25 cellular contexts compared by ENCODE assay signal in genomic region chr9:113822315-113822714, GRCh38. TPM values are rescaled to one million over a fixed set of nuclear protein-coding genes. Genes with fewer than 3 reads are reported as not detected.
DNase-seq lines count a peak whose midpoint lies in the region; ATAC-seq, FAIRE-seq and TF ChIP-seq lines count a peak whose summit lies in the region.
"Had no signal": no experiment of that assay in that cellular context is flagged by ENCODE, and none has a peak within 500 bp of the region (broad histone marks: within the 10 kb centered on the region; RNA-seq: fewer than 3 reads in every experiment).

No MANE protein-coding gene starts in this region.

- TF ChIP-seq POLR2A in A549 (IDR thresholded peaks at IDR 0.05; ENCODE audit: low read length), result no peak
- TF ChIP-seq POLR2A in K562 (conservative IDR thresholded peaks at IDR 0.05), result no peak

- H3K9me1 ChIP-seq in K562 (ENCODE audit: control insufficient read depth, insufficient read depth, low read length), result no peaks in the 10 kb centered on the region

- H4K20me1 ChIP-seq in K562 (replicated peaks; ENCODE audit: control insufficient read depth, insufficient read depth, low read length), result no peaks in the 10 kb centered on the region
- H4K20me1 ChIP-seq: BLaER1 had no signal

- H3K27me3 ChIP-seq in K562 (ENCODE audit: control insufficient read depth in 2 of 2, insufficient read depth in 2 of 2, low read length in 2 of 2), result no peaks in the 10 kb centered on the region; a peak in 1 of 5 replicates
- H3K27me3 ChIP-seq: BE2C, BLaER1 had no signal

- CTCF ChIA-PET in A549 (lab: Yijun Ruan, JAX) (interaction anchor here (1.4 to 2.2 kb wide), 2 partner anchors 15 to 85 kb away, joined by 3 to 6 read pairs; no protein-coding TSS in a partner anchor), K562 (lab: Yijun Ruan, JAX; ENCODE audit: low intra/inter-chr PET ratio) (no interaction called here)

- H3K36me3 ChIP-seq in K562 (ENCODE audit: control insufficient read depth, insufficient read depth, low read length), result no peaks in the 10 kb centered on the region
- H3K36me3 ChIP-seq: BE2C, BLaER1 had no signal

- TF ChIP-seq RAD21 in A549 (conservative IDR thresholded peaks at IDR 0.05 in 1 of 2, IDR thresholded peaks at IDR 0.05 in 1 of 2) (no peak), K562 (CRISPR knock-in tag; conservative IDR thresholded peaks at IDR 0.05 in 1 of 2, IDR thresholded peaks at IDR 0.05 in 1 of 2) (no peak)

- H3K27me3 Mint-ChIP-seq in activated naive CD8-positive, alpha-beta T cell, result peaks cover 29% of the 10 kb centered on the region
- peaks cover 35% of the 10 kb centered on the region for H3K27me3 Mint-ChIP-seq in activated naive CD8-positive, alpha-beta T cell treated with anti-CD3 and anti-CD28 coated beads for 36 hours

- WGBS in A549 (ENCODE audit: missing lambda C conversion rate), result 41% methylated on average over 2 of the region's 2 CpGs
- 0% methylated on average over 2 of the region's 2 CpGs for WGBS in K562 (ENCODE audit: insufficient coverage, low coverage, missing lambda C conversion rate)

- DNase-seq in activated naive CD8-positive, alpha-beta T cell treated with anti-CD3 and anti-CD28 coated beads for 36 hours, result no peak
- no peak for DNase-seq in A549 (ENCODE audit: low read depth in 1 of 2, low spot score in 1 of 2)
- DNase-seq in K562 (ENCODE audit: extremely low read depth in 1 of 4, low spot score in 3 of 4), result no peak
- no peak for DNase-seq in GM13977 (ENCODE audit: low spot score)
- DNase-seq: ACHN; BE2C; C1 segment of cervical spinal cord; CD4-positive, alpha-beta memory T cell; CD4-positive, CD25-positive, alpha-beta regulatory T cell; CD8-positive, alpha-beta memory T cell; COR-L47; DMS 273 treated with DMSO at 0.1 percent for 48 hours; DMS153; DMS53; DMS79; DND-41; EL; GDM1 had no signal

- H3K9me3 ChIP-seq in A549 (peaks cover 9% of the 10 kb centered on the region; the same call in 1 of the 3 replicates), K562 (replicated peaks; ENCODE audit: control insufficient read depth, insufficient read depth, low read depth, low read length) (no peaks in the 10 kb centered on the region)

- no peak overlapping the region for H3K9ac ChIP-seq in K562 (ENCODE audit: insufficient read depth in 1 of 2, low read depth in 2 of 2, low read length in 2 of 2)
- H3K9ac ChIP-seq: BLaER1 had no signal

- TF ChIP-seq EP300 in A549 (IDR thresholded peaks at IDR 0.05) (no peak), K562 (IDR thresholded peaks at IDR 0.05; ENCODE audit: low read length) (no peak)

- in situ Hi-C loops in K562 (cut with MboI) (no loop called here), GM13977 (cut with MboI; ENCODE audit: low pct_unique_long_range_greater_than_20kb, low sequenced_read_pairs, unreplicated experiment) (no loop called here)

- BruUV-seq in K562 (replicated peaks; lab: Mats Ljungman, UMichigan), result no TSS peak

- no peak overlapping the region for H3K4me3 Mint-ChIP-seq in activated naive CD8-positive, alpha-beta T cell
- no peak overlapping the region for H3K4me3 Mint-ChIP-seq in activated naive CD8-positive, alpha-beta T cell treated with anti-CD3 and anti-CD28 coated beads for 36 hours
- H3K4me3 Mint-ChIP-seq: CD14-positive monocyte; CD4-positive, alpha-beta memory T cell; CD4-positive, CD25-positive, alpha-beta regulatory T cell; CD8-positive, alpha-beta memory T cell had no signal

- H3K4me2 ChIP-seq in A549 (no peak overlapping the region), K562 (ENCODE audit: insufficient read depth, low read length) (no peak overlapping the region)
- H3K4me2 ChIP-seq: BLaER1 had no signal

- H3K9me3 Mint-ChIP-seq in activated naive CD8-positive, alpha-beta T cell (ENCODE audit: low read depth), result peaks cover 4% of the 10 kb centered on the region
- H3K9me3 Mint-ChIP-seq in activated naive CD8-positive, alpha-beta T cell treated with anti-CD3 and anti-CD28 coated beads for 36 hours, result peaks cover 2% of the 10 kb centered on the region

- H2AFZ ChIP-seq in K562 (ENCODE audit: low read depth, low read length), result no peak overlapping the region

- POLR2A ChIA-PET in A549 (lab: Yijun Ruan, JAX) (no interaction called here), K562 (lab: Yijun Ruan, JAX) (no interaction called here)

- H3K4me1 ChIP-seq in A549 (no peaks in the 10 kb centered on the region), K562 (replicated peaks in 1 of 2; ENCODE audit: control insufficient read depth in 2 of 2, insufficient read depth in 2 of 2, low read length in 2 of 2) (no peaks in the 10 kb centered on the region)
- H3K4me1 ChIP-seq: BLaER1 had no signal

- H3K36me3 Mint-ChIP-seq in activated naive CD8-positive, alpha-beta T cell, result no peaks in the 10 kb centered on the region
- no peaks in the 10 kb centered on the region for H3K36me3 Mint-ChIP-seq in activated naive CD8-positive, alpha-beta T cell treated with anti-CD3 and anti-CD28 coated beads for 36 hours
- H3K36me3 Mint-ChIP-seq: CD14-positive monocyte; CD4-positive, alpha-beta memory T cell; CD4-positive, CD25-positive, alpha-beta regulatory T cell; CD8-positive, alpha-beta memory T cell had no signal

- intact Hi-C loops in K562 (cut with micrococcal nuclease), result no loop called here

- H3K79me2 ChIP-seq in K562 (ENCODE audit: control insufficient read depth, insufficient read depth, low read length), result no peaks in the 10 kb centered on the region

- ATAC-seq in A549, result no peak
- no peak for ATAC-seq in K562
- ATAC-seq: GM12878 had no signal

- H3K4me1 Mint-ChIP-seq in activated naive CD8-positive, alpha-beta T cell (ENCODE audit: low read depth), result no peaks in the 10 kb centered on the region
- no peaks in the 10 kb centered on the region for H3K4me1 Mint-ChIP-seq in activated naive CD8-positive, alpha-beta T cell treated with anti-CD3 and anti-CD28 coated beads for 36 hours
- H3K4me1 Mint-ChIP-seq: CD14-positive monocyte; CD4-positive, alpha-beta memory T cell; CD4-positive, CD25-positive, alpha-beta regulatory T cell; CD8-positive, alpha-beta memory T cell had no signal

- no peak for TF ChIP-seq CTCF in A549 (IDR thresholded peaks at IDR 0.05)
- no peak for TF ChIP-seq CTCF in K562 (IDR thresholded peaks at IDR 0.05 in 2 of 3, conservative IDR thresholded peaks at IDR 0.05 in 1 of 3; ENCODE audit: insufficient read depth in 2 of 3, low read depth in 1 of 3, low read length in 3 of 3)
- TF ChIP-seq CTCF in GM13977 (IDR thresholded peaks at IDR 0.05; ENCODE audit: extremely low read depth, insufficient read depth, missing control alignments), result no peak

- FAIRE-seq in A549 (lab: Jason Lieb, UNC), result no peak
- FAIRE-seq in K562 (lab: Jason Lieb, UNC), result no peak
- FAIRE-seq: GM12878, GM12892, GM19239 had no signal

- H3K27ac ChIP-seq in A549, result no peak overlapping the region
- no peak overlapping the region for H3K27ac ChIP-seq in K562 (ENCODE audit: extremely low read depth, low read depth, low read length)
- H3K27ac ChIP-seq: 22Rv1, BLaER1 had no signal

- no peak overlapping the region for H3K4me3 ChIP-seq in A549
- H3K4me3 ChIP-seq in K562, result no peak overlapping the region
- H3K4me3 ChIP-seq: BLaER1, GM12878 had no signal

- peak overlapping the region; percentile 10 for H3K27ac Mint-ChIP-seq in activated naive CD8-positive, alpha-beta T cell
- no peak overlapping the region for H3K27ac Mint-ChIP-seq in activated naive CD8-positive, alpha-beta T cell treated with anti-CD3 and anti-CD28 coated beads for 36 hours
- H3K27ac Mint-ChIP-seq: CD14-positive monocyte; CD4-positive, alpha-beta memory T cell; CD4-positive, CD25-positive, alpha-beta regulatory T cell; CD8-positive, alpha-beta memory T cell had no signal

TF ChIP-seq in A549, 52 proteins besides CTCF, POLR2A, EP300 and RAD21:
- TF ChIP-seq TFCP2L1 (CRISPR knock-in tag; IDR thresholded peaks at IDR 0.05) (no peak), MAFK (IDR thresholded peaks at IDR 0.05; ENCODE audit: partially characterized antibody) (peak; percentile 76)

TF ChIP-seq in K562, 482 proteins besides CTCF, POLR2A, EP300 and RAD21 (continues in another document):
- no peak for TF ChIP-seq KLF1 (tag; IDR thresholded peaks at IDR 0.05)
- peak; percentile 25; the same call in 1 of the 2 replicates for TF ChIP-seq MAFF (IDR thresholded peaks at IDR 0.05; ENCODE audit: low read length)
- TF ChIP-seq C11orf30 (IDR thresholded peaks at IDR 0.05; ENCODE audit: low read depth), result peak; percentile 62
- TF ChIP-seq ZNF316 (IDR thresholded peaks at IDR 0.05), result peak; percentile 68
- TF ChIP-seq RBM34 (IDR thresholded peaks at IDR 0.05; ENCODE audit: borderline replicate concordance, insufficient read depth, low read length), result no peak
- no peak for TF ChIP-seq CEBPB (tag; IDR thresholded peaks at IDR 0.05)
- no peak for TF ChIP-seq POLR2G (IDR thresholded peaks at IDR 0.05; ENCODE audit: low read depth, low read length)
- TF ChIP-seq ZNF764 (CRISPR knock-in tag; IDR thresholded peaks at IDR 0.05; ENCODE audit: low read depth), result no peak

RNA-seq across cellular contexts. Expression of gene ZNF618, which starts 53.8 kb away (rescaled TPM):
- under 1 TPM; 0.27 to 0.70 TPM for total RNA-seq in activated naive CD8-positive, alpha-beta T cell treated with anti-CD3 and anti-CD28 coated beads for 36 hours
- polyA plus RNA-seq in A549 (2011; rRNA removed) (9.0 and 13.1 TPM in 2 replicates), A549 (2017; fragmentation: RNase III; extraction: RNeasy Plus Mini Kit Qiagen cat#74134 plus additional on column Dnase treatment) (9.2 to 10.3 TPM (median 10.0 TPM) in 3 replicates), K562 (2011; rRNA removed) (0.04 and 0.08 TPM in 2 replicates), K562 (2014; fragmentation: Illumina TruSeq; extraction: Trizol) (8.8 and 9.2 TPM in 2 replicates), K562 (2014; fragmentation: Nextera tagmentation; extraction: Ambion mirVana) (under 1 TPM; 0.22 to 0.32 TPM), K562 (2014; rRNA removed) (4.6 and 5.3 TPM in 2 replicates)
- 7.3 and 9.6 TPM in 2 replicates for polyA plus RNA-seq in A549 (2012; cell fraction: cytosol; rRNA removed)
- polyA plus RNA-seq in A549 (2012; cell fraction: nucleus; rRNA removed), result 19.2 and 22.9 TPM in 2 replicates
- 16.9 and 21.4 TPM in 2 replicates for polyA minus RNA-seq in A549 (2011; rRNA and poly(A)+ RNA removed)
- total RNA-seq in K562 (2011; cell fraction: chromatin; rRNA removed; ENCODE audit: low replicate concordance), result 5.9 and 8.1 TPM in 2 replicates
- 2.8 and 5.8 TPM in 2 replicates for total RNA-seq in K562 (2011; cell fraction: nucleolus; rRNA removed)
- 4.7 and 6.1 TPM in 2 replicates for total RNA-seq in K562 (2011; cell fraction: nucleoplasm; rRNA removed)
- total RNA-seq in K562 (2014; rRNA removed) (4.4 and 5.0 TPM in 2 replicates), K562 (2014; rRNA removed; fragmentation: Illumina TruSeq; extraction: Trizol) (2.9 and 3.3 TPM in 2 replicates), K562 (2015; rRNA removed; fragmentation: Illumina TruSeq; extraction: Trizol) (3.4 and 4.0 TPM in 2 replicates), K562 (2021) (13.4 and 13.7 TPM in 2 replicates)
- polyA plus RNA-seq in K562 (2011; cell fraction: cytosol; rRNA removed), result 0.06 and 0.09 TPM in 2 replicates
- polyA plus RNA-seq in K562 (2011; cell fraction: nucleus; rRNA removed), result 0.04 and 0.24 TPM in 2 replicates
- polyA plus RNA-seq in K562 (2012), result 7.5 and 7.8 TPM in 2 replicates
- 0.07 TPM in 1 of 2 replicates, not detected in the other for polyA minus RNA-seq in K562 (2011; rRNA and poly(A)+ RNA removed)
- polyA minus RNA-seq in K562 (2011; cell fraction: cytosol; rRNA and poly(A)+ RNA removed), result 0.36 TPM in 1 of 2 replicates, not detected in the other
- 0.27 TPM in 1 of 2 replicates, not detected in the other for polyA minus RNA-seq in K562 (2011; cell fraction: nucleus; rRNA and poly(A)+ RNA removed)
- polyA plus RNA-seq: CD4-positive, CD25-positive, alpha-beta regulatory T cell had no signal
